ENCODE assay signal across 4 cellular contexts in genomic region chr1:230767859-230768612, GRCh38. TPM values are rescaled to one million over a fixed set of nuclear protein-coding genes. Genes with fewer than 3 reads are reported as not detected.
"Had no signal": no experiment of that assay in that cellular context is flagged by ENCODE, and none has a peak within 500 bp of the region (broad histone marks: within the 10 kb centered on the region; RNA-seq: fewer than 3 reads in every experiment).

No MANE protein-coding gene starts in this region.

RNA-seq across cellular contexts. Expression of gene CAPN9, which starts 20.8 kb away (rescaled TPM):
- total RNA-seq: LHCN-M2, M059J, MCF 10A had no signal

RNA-seq across cellular contexts. Expression of gene AGT, which starts 54.1 kb away (rescaled TPM):
- total RNA-seq: M059J, MCF 10A, NCI-H460 had no signal
